1 cellular context compared by ENCODE assay signal in the genomic region with DNA sequence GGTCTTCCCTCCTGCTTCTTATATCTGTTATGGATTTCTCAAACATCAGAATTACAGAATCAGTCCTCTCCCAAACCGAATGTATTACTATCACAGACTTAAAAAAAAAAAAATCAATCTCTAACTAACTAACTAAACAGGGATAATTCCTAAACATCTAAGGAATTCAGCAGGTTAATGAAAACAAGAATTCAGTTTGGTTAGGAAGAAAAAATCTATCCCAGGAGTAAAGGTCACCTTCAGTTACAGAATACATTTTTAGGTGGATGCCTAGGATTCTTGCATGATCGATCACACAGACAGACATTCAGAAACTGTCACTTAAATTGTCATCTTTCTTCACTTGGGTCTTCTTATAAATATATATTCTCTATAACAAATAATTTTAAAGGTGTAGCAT.
TF ChIP-seq lines count a peak whose summit lies in the region.

No MANE protein-coding gene starts in this region.

TF ChIP-seq in HepG2, 621 proteins besides CTCF, POLR2A, EP300 and RAD21 (continued from another document and continues in another):
- TF ChIP-seq ZNF230 (CRISPR knock-in tag; IDR thresholded peaks at IDR 0.05), result no peak
- TF ChIP-seq RARA (CRISPR knock-in tag; IDR thresholded peaks at IDR 0.05), result peak; percentile 66
- no peak for TF ChIP-seq ZNF550 (CRISPR knock-in tag; IDR thresholded peaks at IDR 0.05; ENCODE audit: borderline replicate concordance)
- no peak for TF ChIP-seq ZNF761 (CRISPR knock-in tag; conservative IDR thresholded peaks at IDR 0.05)
- no peak for TF ChIP-seq PAX8 (CRISPR knock-in tag; IDR thresholded peaks at IDR 0.05; ENCODE audit: borderline replicate concordance)
- TF ChIP-seq ZNF557 (CRISPR knock-in tag; IDR thresholded peaks at IDR 0.05), result no peak
- TF ChIP-seq SETDB1 (CRISPR knock-in tag; IDR thresholded peaks at IDR 0.05; ENCODE audit: borderline replicate concordance), result no peak
- no peak for TF ChIP-seq KLF9 (CRISPR knock-in tag; IDR thresholded peaks at IDR 0.05; ENCODE audit: low read depth)
- TF ChIP-seq ZNF383 (CRISPR knock-in tag; IDR thresholded peaks at IDR 0.05; ENCODE audit: borderline replicate concordance), result no peak
- TF ChIP-seq ZNF549 (CRISPR knock-in tag; IDR thresholded peaks at IDR 0.05), result no peak
- TF ChIP-seq FOXO1 (CRISPR knock-in tag; IDR thresholded peaks at IDR 0.05), result peak; percentile 33; the same call in 1 of the 2 replicates
- TF ChIP-seq DR1 (CRISPR knock-in tag; IDR thresholded peaks at IDR 0.05), result no peak
- no peak for TF ChIP-seq ZIK1 (CRISPR knock-in tag; IDR thresholded peaks at IDR 0.05; ENCODE audit: borderline replicate concordance, low read depth)
- peak; percentile 86 for TF ChIP-seq BCL6 (CRISPR knock-in tag; IDR thresholded peaks at IDR 0.05)
- no peak for TF ChIP-seq HIC2 (CRISPR knock-in tag; IDR thresholded peaks at IDR 0.05; ENCODE audit: low read depth)
- TF ChIP-seq ONECUT2 (CRISPR knock-in tag; IDR thresholded peaks at IDR 0.05), result peak; percentile 95
- peak; percentile 63 for TF ChIP-seq ASH2L (IDR thresholded peaks at IDR 0.05; ENCODE audit: insufficient read length, low read depth, low read length)
- TF ChIP-seq, protein P1, sequence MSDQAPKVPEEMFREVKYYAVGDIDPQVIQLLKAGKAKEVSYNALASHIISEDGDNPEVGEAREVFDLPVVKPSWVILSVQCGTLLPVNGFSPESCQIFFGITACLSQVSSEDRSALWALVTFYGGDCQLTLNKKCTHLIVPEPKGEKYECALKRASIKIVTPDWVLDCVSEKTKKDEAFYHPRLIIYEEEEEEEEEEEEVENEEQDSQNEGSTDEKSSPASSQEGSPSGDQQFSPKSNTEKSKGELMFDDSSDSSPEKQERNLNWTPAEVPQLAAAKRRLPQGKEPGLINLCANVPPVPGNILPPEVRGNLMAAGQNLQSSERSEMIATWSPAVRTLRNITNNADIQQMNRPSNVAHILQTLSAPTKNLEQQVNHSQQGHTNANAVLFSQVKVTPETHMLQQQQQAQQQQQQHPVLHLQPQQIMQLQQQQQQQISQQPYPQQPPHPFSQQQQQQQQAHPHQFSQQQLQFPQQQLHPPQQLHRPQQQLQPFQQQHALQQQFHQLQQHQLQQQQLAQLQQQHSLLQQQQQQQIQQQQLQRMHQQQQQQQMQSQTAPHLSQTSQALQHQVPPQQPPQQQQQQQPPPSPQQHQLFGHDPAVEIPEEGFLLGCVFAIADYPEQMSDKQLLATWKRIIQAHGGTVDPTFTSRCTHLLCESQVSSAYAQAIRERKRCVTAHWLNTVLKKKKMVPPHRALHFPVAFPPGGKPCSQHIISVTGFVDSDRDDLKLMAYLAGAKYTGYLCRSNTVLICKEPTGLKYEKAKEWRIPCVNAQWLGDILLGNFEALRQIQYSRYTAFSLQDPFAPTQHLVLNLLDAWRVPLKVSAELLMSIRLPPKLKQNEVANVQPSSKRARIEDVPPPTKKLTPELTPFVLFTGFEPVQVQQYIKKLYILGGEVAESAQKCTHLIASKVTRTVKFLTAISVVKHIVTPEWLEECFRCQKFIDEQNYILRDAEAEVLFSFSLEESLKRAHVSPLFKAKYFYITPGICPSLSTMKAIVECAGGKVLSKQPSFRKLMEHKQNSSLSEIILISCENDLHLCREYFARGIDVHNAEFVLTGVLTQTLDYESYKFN (CRISPR knock-in tag; conservative IDR thresholded peaks at IDR 0.05), result peak; percentile 95
- no peak for TF ChIP-seq TERF1 (CRISPR knock-in tag; IDR thresholded peaks at IDR 0.05)
- TF ChIP-seq CBX2 (IDR thresholded peaks at IDR 0.05; ENCODE audit: low read depth, low read length), result no peak
- no peak for TF ChIP-seq CBX2 (CRISPR knock-in tag; IDR thresholded peaks at IDR 0.05; ENCODE audit: low read depth)
- TF ChIP-seq, protein P2, sequence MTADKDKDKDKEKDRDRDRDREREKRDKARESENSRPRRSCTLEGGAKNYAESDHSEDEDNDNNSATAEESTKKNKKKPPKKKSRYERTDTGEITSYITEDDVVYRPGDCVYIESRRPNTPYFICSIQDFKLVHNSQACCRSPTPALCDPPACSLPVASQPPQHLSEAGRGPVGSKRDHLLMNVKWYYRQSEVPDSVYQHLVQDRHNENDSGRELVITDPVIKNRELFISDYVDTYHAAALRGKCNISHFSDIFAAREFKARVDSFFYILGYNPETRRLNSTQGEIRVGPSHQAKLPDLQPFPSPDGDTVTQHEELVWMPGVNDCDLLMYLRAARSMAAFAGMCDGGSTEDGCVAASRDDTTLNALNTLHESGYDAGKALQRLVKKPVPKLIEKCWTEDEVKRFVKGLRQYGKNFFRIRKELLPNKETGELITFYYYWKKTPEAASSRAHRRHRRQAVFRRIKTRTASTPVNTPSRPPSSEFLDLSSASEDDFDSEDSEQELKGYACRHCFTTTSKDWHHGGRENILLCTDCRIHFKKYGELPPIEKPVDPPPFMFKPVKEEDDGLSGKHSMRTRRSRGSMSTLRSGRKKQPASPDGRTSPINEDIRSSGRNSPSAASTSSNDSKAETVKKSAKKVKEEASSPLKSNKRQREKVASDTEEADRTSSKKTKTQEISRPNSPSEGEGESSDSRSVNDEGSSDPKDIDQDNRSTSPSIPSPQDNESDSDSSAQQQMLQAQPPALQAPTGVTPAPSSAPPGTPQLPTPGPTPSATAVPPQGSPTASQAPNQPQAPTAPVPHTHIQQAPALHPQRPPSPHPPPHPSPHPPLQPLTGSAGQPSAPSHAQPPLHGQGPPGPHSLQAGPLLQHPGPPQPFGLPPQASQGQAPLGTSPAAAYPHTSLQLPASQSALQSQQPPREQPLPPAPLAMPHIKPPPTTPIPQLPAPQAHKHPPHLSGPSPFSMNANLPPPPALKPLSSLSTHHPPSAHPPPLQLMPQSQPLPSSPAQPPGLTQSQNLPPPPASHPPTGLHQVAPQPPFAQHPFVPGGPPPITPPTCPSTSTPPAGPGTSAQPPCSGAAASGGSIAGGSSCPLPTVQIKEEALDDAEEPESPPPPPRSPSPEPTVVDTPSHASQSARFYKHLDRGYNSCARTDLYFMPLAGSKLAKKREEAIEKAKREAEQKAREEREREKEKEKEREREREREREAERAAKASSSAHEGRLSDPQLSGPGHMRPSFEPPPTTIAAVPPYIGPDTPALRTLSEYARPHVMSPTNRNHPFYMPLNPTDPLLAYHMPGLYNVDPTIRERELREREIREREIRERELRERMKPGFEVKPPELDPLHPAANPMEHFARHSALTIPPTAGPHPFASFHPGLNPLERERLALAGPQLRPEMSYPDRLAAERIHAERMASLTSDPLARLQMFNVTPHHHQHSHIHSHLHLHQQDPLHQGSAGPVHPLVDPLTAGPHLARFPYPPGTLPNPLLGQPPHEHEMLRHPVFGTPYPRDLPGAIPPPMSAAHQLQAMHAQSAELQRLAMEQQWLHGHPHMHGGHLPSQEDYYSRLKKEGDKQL (CRISPR knock-in tag; IDR thresholded peaks at IDR 0.05; ENCODE audit: low read depth), result peak; percentile 27; the same call in 1 of the 2 replicates
- no peak for TF ChIP-seq SNAPC2 (CRISPR knock-in tag; IDR thresholded peaks at IDR 0.05)
- no peak for TF ChIP-seq ZBTB34 (CRISPR knock-in tag; IDR thresholded peaks at IDR 0.05)
- TF ChIP-seq CENPX (CRISPR knock-in tag; IDR thresholded peaks at IDR 0.05), result no peak
- no peak for TF ChIP-seq ISX (CRISPR knock-in tag; conservative IDR thresholded peaks at IDR 0.05)
- no peak for TF ChIP-seq JUN (CRISPR knock-in tag; IDR thresholded peaks at IDR 0.05)
- TF ChIP-seq SMARCE1 (IDR thresholded peaks at IDR 0.05; ENCODE audit: borderline replicate concordance), result no peak
- TF ChIP-seq NFE2L1 (CRISPR knock-in tag; IDR thresholded peaks at IDR 0.05; ENCODE audit: borderline replicate concordance), result no peak
- TF ChIP-seq SRF (IDR thresholded peaks at IDR 0.05; ENCODE audit: low read depth, low read length), result no peak
- no peak for TF ChIP-seq TBP (CRISPR knock-in tag; IDR thresholded peaks at IDR 0.05)
- no peak for TF ChIP-seq ZKSCAN1 (IDR thresholded peaks at IDR 0.05; ENCODE audit: low read length)
- no peak for TF ChIP-seq TBL1XR1 (IDR thresholded peaks at IDR 0.05; ENCODE audit: borderline replicate concordance, low read length, partially characterized antibody)
- no peak for TF ChIP-seq CERS6 (CRISPR knock-in tag; IDR thresholded peaks at IDR 0.05)
- TF ChIP-seq, protein P3, sequence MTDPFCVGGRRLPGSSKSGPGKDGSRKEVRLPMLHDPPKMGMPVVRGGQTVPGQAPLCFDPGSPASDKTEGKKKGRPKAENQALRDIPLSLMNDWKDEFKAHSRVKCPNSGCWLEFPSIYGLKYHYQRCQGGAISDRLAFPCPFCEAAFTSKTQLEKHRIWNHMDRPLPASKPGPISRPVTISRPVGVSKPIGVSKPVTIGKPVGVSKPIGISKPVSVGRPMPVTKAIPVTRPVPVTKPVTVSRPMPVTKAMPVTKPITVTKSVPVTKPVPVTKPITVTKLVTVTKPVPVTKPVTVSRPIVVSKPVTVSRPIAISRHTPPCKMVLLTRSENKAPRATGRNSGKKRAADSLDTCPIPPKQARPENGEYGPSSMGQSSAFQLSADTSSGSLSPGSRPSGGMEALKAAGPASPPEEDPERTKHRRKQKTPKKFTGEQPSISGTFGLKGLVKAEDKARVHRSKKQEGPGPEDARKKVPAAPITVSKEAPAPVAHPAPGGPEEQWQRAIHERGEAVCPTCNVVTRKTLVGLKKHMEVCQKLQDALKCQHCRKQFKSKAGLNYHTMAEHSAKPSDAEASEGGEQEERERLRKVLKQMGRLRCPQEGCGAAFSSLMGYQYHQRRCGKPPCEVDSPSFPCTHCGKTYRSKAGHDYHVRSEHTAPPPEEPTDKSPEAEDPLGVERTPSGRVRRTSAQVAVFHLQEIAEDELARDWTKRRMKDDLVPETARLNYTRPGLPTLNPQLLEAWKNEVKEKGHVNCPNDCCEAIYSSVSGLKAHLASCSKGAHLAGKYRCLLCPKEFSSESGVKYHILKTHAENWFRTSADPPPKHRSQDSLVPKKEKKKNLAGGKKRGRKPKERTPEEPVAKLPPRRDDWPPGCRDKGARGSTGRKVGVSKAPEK (CRISPR knock-in tag; IDR thresholded peaks at IDR 0.05; ENCODE audit: borderline replicate concordance), result no peak
- no peak for TF ChIP-seq ZFP1 (CRISPR knock-in tag; IDR thresholded peaks at IDR 0.05)
- TF ChIP-seq LCORL (IDR thresholded peaks at IDR 0.05), result peak; percentile 97
- TF ChIP-seq LCORL (CRISPR knock-in tag; IDR thresholded peaks at IDR 0.05), result peak; percentile 39; the same call in 1 of the 2 replicates
- TF ChIP-seq, protein P4, sequence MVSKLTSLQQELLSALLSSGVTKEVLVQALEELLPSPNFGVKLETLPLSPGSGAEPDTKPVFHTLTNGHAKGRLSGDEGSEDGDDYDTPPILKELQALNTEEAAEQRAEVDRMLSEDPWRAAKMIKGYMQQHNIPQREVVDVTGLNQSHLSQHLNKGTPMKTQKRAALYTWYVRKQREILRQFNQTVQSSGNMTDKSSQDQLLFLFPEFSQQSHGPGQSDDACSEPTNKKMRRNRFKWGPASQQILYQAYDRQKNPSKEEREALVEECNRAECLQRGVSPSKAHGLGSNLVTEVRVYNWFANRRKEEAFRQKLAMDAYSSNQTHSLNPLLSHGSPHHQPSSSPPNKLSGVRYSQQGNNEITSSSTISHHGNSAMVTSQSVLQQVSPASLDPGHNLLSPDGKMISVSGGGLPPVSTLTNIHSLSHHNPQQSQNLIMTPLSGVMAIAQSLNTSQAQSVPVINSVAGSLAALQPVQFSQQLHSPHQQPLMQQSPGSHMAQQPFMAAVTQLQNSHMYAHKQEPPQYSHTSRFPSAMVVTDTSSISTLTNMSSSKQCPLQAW (CRISPR knock-in tag; IDR thresholded peaks at IDR 0.05), result no peak
- TF ChIP-seq SAP130 (CRISPR knock-in tag; IDR thresholded peaks at IDR 0.05; ENCODE audit: low read depth), result peak; percentile 66
- TF ChIP-seq ZNF7 (CRISPR knock-in tag; IDR thresholded peaks at IDR 0.05), result no peak
